Comparison of ENCODE assay signal across 1 cellular context in the genomic region with DNA sequence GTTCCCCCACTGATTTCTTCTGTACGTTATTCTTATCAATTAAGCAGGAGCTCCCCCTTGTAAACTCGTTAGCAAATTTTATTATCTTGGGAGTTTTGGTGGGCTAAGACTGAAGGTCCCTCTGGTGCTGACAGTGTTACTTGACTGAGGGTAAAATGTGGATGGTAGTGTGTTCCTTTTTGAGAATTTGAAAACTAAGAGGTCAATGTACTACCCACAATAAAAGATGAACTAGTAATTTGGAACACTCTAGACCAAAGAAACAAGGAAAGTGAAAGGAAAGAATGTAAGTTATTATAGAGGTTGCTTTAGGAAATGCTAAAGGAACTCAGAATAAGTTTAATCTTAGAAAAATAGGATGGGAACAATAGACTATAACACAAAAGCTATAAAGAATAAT.
TF ChIP-seq lines count a peak whose summit lies in the region.

No MANE protein-coding gene starts in this region.

TF ChIP-seq in GM12878, 131 proteins besides CTCF, POLR2A, EP300 and RAD21:
- TF ChIP-seq SKIL (IDR thresholded peaks at IDR 0.05; ENCODE audit: low read depth, poor library complexity, severe bottlenecking) = no peak
- TF ChIP-seq NR2C2 (IDR thresholded peaks at IDR 0.05; ENCODE audit: borderline replicate concordance, control insufficient read depth, insufficient read length, low read depth) = no peak
- no peak for TF ChIP-seq KLF5 (IDR thresholded peaks at IDR 0.05; ENCODE audit: partially characterized antibody)
TF ChIP-seq in GM12878: peak in this region for 0.
